Comparison of ENCODE assay signal across 11 cellular contexts in genomic region chr9:6182549-6183226, GRCh38. TPM values are rescaled to one million over a fixed set of nuclear protein-coding genes. Genes with fewer than 3 reads are reported as not detected.
DNase-seq lines count a peak whose midpoint lies in the region; ATAC-seq, FAIRE-seq and TF ChIP-seq lines count a peak whose summit lies in the region.
"Not testable (repeated sequence)": the region's sequence is repeated elsewhere in the genome, so short reads cannot be mapped to it uniquely, and the experiment has no call there.
"Had no signal": no experiment of that assay in that cellular context is flagged by ENCODE, and none has a peak within 500 bp of the region (broad histone marks: within the 10 kb centered on the region; RNA-seq: fewer than 3 reads in every experiment).

No MANE protein-coding gene starts in this region.

- not testable (repeated sequence) for TF ChIP-seq POLR2A in A549 (IDR thresholded peaks at IDR 0.05; ENCODE audit: low read length)

- peaks cover 23% of the 10 kb centered on the region for H3K9me3 Mint-ChIP-seq in GM23338
- not testable (repeated sequence) for H3K9me3 Mint-ChIP-seq in neural crest cell, type B pancreatic cell

- not testable (repeated sequence) for TF ChIP-seq CTCF in A549 (IDR thresholded peaks at IDR 0.05); GM23338 (conservative IDR thresholded peaks at IDR 0.05; ENCODE audit: low read depth in 2 of 2); fibroblast of villous mesenchyme (IDR thresholded peaks at IDR 0.05; ENCODE audit: insufficient read depth, low read depth, low read length); neural crest cell (conservative IDR thresholded peaks at IDR 0.05); type B pancreatic cell (conservative IDR thresholded peaks at IDR 0.05)

- H3F3A ChIP-seq in GM23338 (replicated peaks; ENCODE audit: low read depth), result not testable (repeated sequence)

- not testable (repeated sequence) for H3K36me3 ChIP-seq in GM23338 (ENCODE audit: insufficient read depth); HUES64 (ENCODE audit: insufficient read depth, low read length)

- peak overlapping the region; percentile 67 to 88 for H3K27ac ChIP-seq in A549
- H3K27ac ChIP-seq in GM23338 (ENCODE audit: low read depth); HUES64 (ENCODE audit: low read depth, low read length): not testable (repeated sequence)

- peak in 1 of 2 experiments; percentile 75; a peak in 3 of 6 replicates for ATAC-seq in A549
- not testable (repeated sequence) for ATAC-seq in GM23338

- H3K36me3 Mint-ChIP-seq in GM23338 (ENCODE audit: low read depth), result peaks cover 19% of the 10 kb centered on the region
- H3K36me3 Mint-ChIP-seq in neural crest cell (ENCODE audit: low read depth); type B pancreatic cell: not testable (repeated sequence)

- not testable (repeated sequence) for H3K27me3 Mint-ChIP-seq in GM23338 (ENCODE audit: insufficient read depth, low read depth, poor library complexity); neural crest cell (ENCODE audit: low read depth); type B pancreatic cell

- not testable (repeated sequence) for H3K9me2 ChIP-seq in GM23338 (ENCODE audit: insufficient read depth)

- H2AFZ ChIP-seq in GM23338, result 0 out of 2 replicates have a peak overlapping the region, but pooled peaks have one; percentile 44

- peak overlapping the region; percentile 89 for H3K27ac Mint-ChIP-seq in GM23338
- H3K27ac Mint-ChIP-seq in neural crest cell (ENCODE audit: unreplicated experiment), result peak overlapping the region; percentile 95
- not testable (repeated sequence) for H3K27ac Mint-ChIP-seq in type B pancreatic cell

- not testable (repeated sequence) for FAIRE-seq in A549 (lab: Jason Lieb, UNC)

- peak overlapping the region; percentile 51; the same call in 1 of the 2 replicates for H3K9ac ChIP-seq in HUES64 (ENCODE audit: low read depth, low read length)

- H3K4me3 ChIP-seq in A549, result peak overlapping the region; percentile 48
- H3K4me3 ChIP-seq in GM23338, result peak overlapping the region; percentile 38; the same call in 1 of the 2 replicates
- peak overlapping the region; percentile 20; the same call in 1 of the 2 replicates for H3K4me3 ChIP-seq in HUES64 (ENCODE audit: low read length)
- peak overlapping the region; percentile 47 for H3K4me3 ChIP-seq in fibroblast of villous mesenchyme (ENCODE audit: low read depth, low read length)

- not testable (repeated sequence) for H3K4me1 ChIP-seq in A549; GM23338 (ENCODE audit: insufficient read depth); HUES64 (ENCODE audit: insufficient read depth, low read length)

- H3K79me2 ChIP-seq in GM23338 (replicated peaks; ENCODE audit: insufficient read depth), result not testable (repeated sequence)

- POLR2A ChIA-PET in A549 (lab: Yijun Ruan, JAX), result not testable (repeated sequence)

- H3K4me3 Mint-ChIP-seq in GM23338, result peak overlapping the region; percentile 35; the same call in 2 of the 3 replicates
- peak overlapping the region; percentile 15 for H3K4me3 Mint-ChIP-seq in neural crest cell
- H3K4me3 Mint-ChIP-seq in type B pancreatic cell, result peak overlapping the region; percentile 67

- not testable (repeated sequence) for TF ChIP-seq RAD21 in A549 (conservative IDR thresholded peaks at IDR 0.05 in 1 of 2, IDR thresholded peaks at IDR 0.05 in 1 of 2)

- H4K20me1 ChIP-seq in GM23338 (replicated peaks; ENCODE audit: insufficient read depth), result not testable (repeated sequence)

- 1% methylated on average over 13 of the region's 31 CpGs for WGBS in A549 (ENCODE audit: missing lambda C conversion rate)
- WGBS in HUES64, result 78% methylated on average over 26 of the region's 31 CpGs

- peak in 1 of 2 experiments; percentile 66 for DNase-seq in A549 (ENCODE audit: low read depth in 1 of 2, low spot score in 1 of 2)
- peak; percentile 30 for DNase-seq in GM23338 (ENCODE audit: low spot score)
- peak; percentile 53 for DNase-seq in NCI-H345 (lab: John Stamatoyannopoulos, UW)
- peak; percentile 61 for DNase-seq in SW480 (ENCODE audit: low spot score)
- DNase-seq in fibroblast of villous mesenchyme (ENCODE audit: low read depth); neural crest cell (ENCODE audit: low read depth, low spot score); type B pancreatic cell (ENCODE audit: extremely low spot score, unreplicated experiment): not testable (repeated sequence)

- not testable (repeated sequence) for H3K9me3 ChIP-seq in A549; HUES64 (ENCODE audit: insufficient read depth, low read depth, low read length)

- H3K4me2 ChIP-seq in A549, result peak overlapping the region; percentile 63
- H3K4me2 ChIP-seq in GM23338, result peak overlapping the region; percentile 32; the same call in 1 of the 2 replicates

- CTCF ChIA-PET in A549 (lab: Yijun Ruan, JAX), result interaction anchor here (3.7 kb wide), 1 partner anchor 13 kb away, joined by 15 read pairs; no protein-coding TSS in a partner anchor

- peaks cover 16% of the 10 kb centered on the region for H3K4me1 Mint-ChIP-seq in GM23338
- H3K4me1 Mint-ChIP-seq in neural crest cell; type B pancreatic cell (ENCODE audit: unreplicated experiment): not testable (repeated sequence)

- H3K27me3 ChIP-seq in GM23338 (ENCODE audit: insufficient read depth); HUES64 (ENCODE audit: insufficient read depth, low read length): not testable (repeated sequence)

- not testable (repeated sequence) for TF ChIP-seq EP300 in A549 (IDR thresholded peaks at IDR 0.05)

TF ChIP-seq in A549, 52 proteins besides CTCF, POLR2A, EP300 and RAD21:
- TF ChIP-seq HOXA7 (CRISPR knock-in tag; IDR thresholded peaks at IDR 0.05) (peak; percentile 54; the same call in 1 of the 2 replicates), EHF (CRISPR knock-in tag; IDR thresholded peaks at IDR 0.05) (0 out of 2 replicates have a peak, but pooled peaks have one; percentile 31), HOXB13 (CRISPR knock-in tag; IDR thresholded peaks at IDR 0.05; ENCODE audit: low read depth) (0 out of 2 replicates have a peak, but pooled peaks have one; percentile 32), MAX (IDR thresholded peaks at IDR 0.05) (peak; percentile 16; the same call in 1 of the 2 replicates)

RNA-seq across cellular contexts. Expression of gene IL33, which starts 32.9 kb away (rescaled TPM):
- 0.31 and 0.38 TPM in 2 replicates for polyA plus RNA-seq in A549 (2011; rRNA removed)
- polyA plus RNA-seq in A549 (2012; cell fraction: cytosol; rRNA removed), result 0.01 TPM in 1 of 2 replicates, not detected in the other
- 0.06 TPM in 1 of 2 replicates, not detected in the other for polyA plus RNA-seq in A549 (2012; cell fraction: nucleus; rRNA removed)
- polyA plus RNA-seq in A549 (2017; fragmentation: RNase III; extraction: RNeasy Plus Mini Kit Qiagen cat#74134 plus additional on column Dnase treatment), result 0.72 to 0.85 TPM (median 0.80 TPM) in 3 replicates
- polyA minus RNA-seq in A549 (2011; rRNA and poly(A)+ RNA removed), result not detected in 2 replicates
- not detected in 2 replicates for total RNA-seq in GM23338 (2014; rRNA removed; shearing (Covaris generic))
- not detected in 2 replicates for polyA plus RNA-seq in GM23338 (2016; fragmentation: Nextera tagmentation; extraction: Ambion mirVana)
- not detected for polyA plus RNA-seq in HUES64 (2013, experiment 1 of 2)
- not detected for polyA plus RNA-seq in HUES64 (2013, experiment 2 of 2)
- total RNA-seq in fibroblast of villous mesenchyme, result 1.3 and 7.3 TPM in 2 replicates
- not detected in 2 replicates for total RNA-seq in neural crest cell
- 0.67 and 13.3 TPM in 2 replicates for total RNA-seq in type B pancreatic cell (ENCODE audit: low replicate concordance)
- total RNA-seq: CD8-positive, alpha-beta memory T cell; MCF 10A had no signal
- polyA plus RNA-seq: CD14-positive monocyte; CD8-positive, alpha-beta memory T cell had no signal

Comparison
In these comparisons a context has a peak if more than half of its experiments do, and no peak if none do; other contexts are left out.
1. H3K4me3 Mint-ChIP-seq: peak in every context shown above with its lines; median percentile 67 in type B pancreatic cell; 35 in GM23338; 15 in neural crest cell.